Comparison of ENCODE assay signal across 16 cellular contexts in genomic region chr11:44957051-44957515, GRCh38. TPM values are rescaled to one million over a fixed set of nuclear protein-coding genes. Genes with fewer than 3 reads are reported as not detected.
DNase-seq lines count a peak whose midpoint lies in the region; FAIRE-seq and TF ChIP-seq lines count a peak whose summit lies in the region.
"Had no signal": no experiment of that assay in that cellular context is flagged by ENCODE, and none has a peak within 500 bp of the region (broad histone marks: within the 10 kb centered on the region; RNA-seq: fewer than 3 reads in every experiment).

No MANE protein-coding gene starts in this region.

- TF ChIP-seq CTCF in astrocyte (IDR thresholded peaks at IDR 0.05; ENCODE audit: insufficient read depth, low read depth, low read length) (no peak), brain microvascular endothelial cell (IDR thresholded peaks at IDR 0.05; ENCODE audit: low read depth, low read length, missing control alignments) (no peak)

- H3K4me1 ChIP-seq in astrocyte (ENCODE audit: insufficient read depth, low read length) (peaks cover 18% of the 10 kb centered on the region), iPS-20b (ENCODE audit: insufficient read depth, low read length) (peaks cover 43% of the 10 kb centered on the region)
- H3K4me1 ChIP-seq: tibial artery had no signal

- no peaks in the 10 kb centered on the region for H3K79me2 ChIP-seq in astrocyte (ENCODE audit: insufficient read depth, low read length)

- no peak overlapping the region for H3K9ac ChIP-seq in astrocyte (ENCODE audit: low read length)
- peak overlapping the region; percentile 26; the same call in 1 of the 2 replicates for H3K9ac ChIP-seq in iPS-20b (ENCODE audit: low read depth, low read length)

- H4K20me1 ChIP-seq in astrocyte (ENCODE audit: insufficient read depth, low read length) = no peaks in the 10 kb centered on the region

- peak overlapping the region; percentile 32 for H2AFZ ChIP-seq in astrocyte (ENCODE audit: low read depth, low read length)

- no peak for FAIRE-seq in astrocyte (lab: Jason Lieb, UNC)
- FAIRE-seq: A549, endometrium had no signal

- no peak overlapping the region for H3K4me3 Mint-ChIP-seq in astrocyte (ENCODE audit: unreplicated experiment)

- in situ Hi-C loops in brain microvascular endothelial cell (cut with HindIII; ENCODE audit: low pct_ligation_motif_present, low sequenced_read_pairs) = no loop called here

- H3K27ac ChIP-seq in astrocyte (ENCODE audit: low read depth, low read length) (no peak overlapping the region), iPS-20b (ENCODE audit: low read length) (no peak overlapping the region), brain microvascular endothelial cell (no peak overlapping the region)
- H3K27ac ChIP-seq: body of pancreas, tibial artery had no signal

- DNase-seq in NCI-H524 (lab: John Stamatoyannopoulos, UW) = peak; percentile 47 to 70
- no peak for DNase-seq in NCI-H524 treated with DMSO at 0.1 percent for 48 hours (lab: John Stamatoyannopoulos, UW)
- no peak for DNase-seq in astrocyte (ENCODE audit: low read depth)
- peak; percentile 77 for DNase-seq in retina
- no peak for DNase-seq in Kasumi-1 (lab: John Stamatoyannopoulos, UW)
- no peak for DNase-seq in brain microvascular endothelial cell
- DNase-seq in stimulated activated CD4-positive, alpha-beta T cell treated with anti-CD3 and anti-CD28 coated beads, Interleukin-4, amount 100 ng/mL, for 1 hour = no peak
- DNase-seq: activated gamma-delta T cell; body of pancreas; NCI-H1048; stimulated activated CD8-positive, alpha-beta memory T cell treated with anti-CD3 and anti-CD28 coated beads, Interleukin-4, amount 100 ng/mL, for 48 hours; tibial artery had no signal

- H3K27me3 ChIP-seq in astrocyte (ENCODE audit: insufficient read depth, low read length) (peaks cover 14% of the 10 kb centered on the region), iPS-20b (ENCODE audit: insufficient read depth, low read length) (peaks cover 28% of the 10 kb centered on the region; the same call in 1 of the 2 replicates), brain microvascular endothelial cell (replicated peaks) (no peaks in the 10 kb centered on the region)
- H3K27me3 ChIP-seq: body of pancreas had no signal

- peaks cover 22% of the 10 kb centered on the region for H3K4me1 Mint-ChIP-seq in astrocyte (ENCODE audit: low read depth, unreplicated experiment)

- peak overlapping the region; percentile 62 for H3K4me2 ChIP-seq in astrocyte (ENCODE audit: low read length)
- H3K4me2 ChIP-seq: A549 had no signal

- H3K4me3 ChIP-seq in astrocyte (ENCODE audit: insufficient read depth, low read depth, low read length) = no peak overlapping the region
- peak overlapping the region; percentile 50; the same call in 1 of the 2 replicates for H3K4me3 ChIP-seq in iPS-20b (ENCODE audit: low read length)
- no peak overlapping the region for H3K4me3 ChIP-seq in brain microvascular endothelial cell (ENCODE audit: low read depth, low read length)
- H3K4me3 ChIP-seq: A549, body of pancreas, lung, tibial artery had no signal

- no peak overlapping the region for H3K27ac Mint-ChIP-seq in astrocyte (ENCODE audit: unreplicated experiment)

- H3K27me3 Mint-ChIP-seq in astrocyte (ENCODE audit: low read depth, unreplicated experiment) = peaks cover 13% of the 10 kb centered on the region

- no peaks in the 10 kb centered on the region for H3K36me3 ChIP-seq in astrocyte (ENCODE audit: insufficient read depth, low read length)
- H3K36me3 ChIP-seq in iPS-20b (ENCODE audit: insufficient read depth, low read depth, low read length) = no peaks in the 10 kb centered on the region
- H3K36me3 ChIP-seq in brain microvascular endothelial cell (replicated peaks) = no peaks in the 10 kb centered on the region
- H3K36me3 ChIP-seq: tibial artery had no signal

- H3K36me3 Mint-ChIP-seq in astrocyte (ENCODE audit: low read depth, unreplicated experiment) = no peaks in the 10 kb centered on the region

- H3K9me3 Mint-ChIP-seq in astrocyte (ENCODE audit: unreplicated experiment) = no peaks in the 10 kb centered on the region

- H3K9me3 ChIP-seq in astrocyte (ENCODE audit: insufficient read depth, low read depth, low read length) (no peaks in the 10 kb centered on the region), iPS-20b (ENCODE audit: insufficient read depth, low read depth, low read length) (no peaks in the 10 kb centered on the region)
- H3K9me3 ChIP-seq: A549, body of pancreas, tibial artery had no signal

RNA-seq across cellular contexts. Expression of gene TP53I11, which starts 6.4 kb away (rescaled TPM):
- 96.8 and 101 TPM in 2 replicates for total RNA-seq in astrocyte

Comparison
In these comparisons a context has a peak if more than half of its experiments do, and no peak if none do; other contexts are left out.
1. DNase-seq: peak in NCI-H524 (2 of 2) and retina (single experiment); none in NCI-H524 treated with DMSO at 0.1 percent for 48 hours (single experiment), astrocyte (single experiment), Kasumi-1 (0 of 2), brain microvascular endothelial cell (single experiment) and stimulated activated CD4-positive, alpha-beta T cell treated with anti-CD3 and anti-CD28 coated beads, Interleukin-4, amount 100 ng/mL, for 1 hour (single experiment).